ENCODE assay signal across 28 cellular contexts in the genomic region with DNA sequence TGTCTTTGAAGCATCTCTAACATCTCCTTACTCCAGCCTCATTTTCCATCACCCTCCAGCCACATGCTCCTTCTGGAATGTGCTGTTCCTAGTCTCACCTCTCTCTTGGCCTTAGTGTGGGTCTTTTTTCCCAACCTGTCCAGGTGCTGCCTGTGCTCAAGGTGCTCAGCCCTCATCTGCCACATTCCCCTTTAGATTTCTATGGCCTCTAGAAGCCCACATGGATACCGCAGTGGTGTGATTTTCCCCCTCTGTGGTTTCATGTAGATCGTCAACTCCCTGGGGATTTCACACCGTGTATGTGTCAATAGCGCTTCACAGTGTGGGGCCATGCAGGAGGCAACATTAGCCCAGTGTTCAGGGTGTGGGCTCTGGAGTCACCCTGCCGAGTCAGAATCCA. TPM values are rescaled to one million over a fixed set of nuclear protein-coding genes. Genes with fewer than 3 reads are reported as not detected.
"Had no signal": no experiment of that assay in that cellular context is flagged by ENCODE, and none has a peak within 500 bp of the region (broad histone marks: within the 10 kb centered on the region; RNA-seq: fewer than 3 reads in every experiment).

No MANE protein-coding gene starts in this region.

- H3K27ac Mint-ChIP-seq: activated B cell treated with CpG ODN at 0.5 μM for 24 hours; activated CD4-positive, alpha-beta T cell treated with anti-CD3 and anti-CD28 coated beads, Interleukin-2, amount 10 ng/mL, durations not matched to agents 24 days and 14 days; activated naive CD4-positive, alpha-beta T cell treated with anti-CD3 and anti-CD28 coated beads for 36 hours; activated naive CD8-positive, alpha-beta T cell; brain; T-helper 1 cell treated with Interleukin-12 subunit alpha and Interleukin-12 subunit beta and Interleukin-4 antibody, amounts not matched to agents 30 μg/mL and 1 μg/mL, for 36 hours had no signal

- ATAC-seq: activated T-cell treated with anti-CD3 and anti-CD28 coated beads, Interleukin-2, amount 50 U/mL, for 4 hours; K562; SK-N-SH treated with all-trans-retinoic acid at 6 μM for 48 hours had no signal

- H3K27me3 Mint-ChIP-seq: activated CD4-positive, alpha-beta T cell treated with anti-CD3 and anti-CD28 coated beads, Interleukin-2, amount 10 ng/mL, durations not matched to agents 24 days and 14 days had no signal

- H3K27me3 ChIP-seq: SJSA1 had no signal

- H3K4me3 ChIP-seq: K562, SJSA1 had no signal

- H3K27ac ChIP-seq: RWPE1, SJSA1 had no signal

- H3K4me1 Mint-ChIP-seq: activated B cell treated with CpG ODN at 0.5 μM for 24 hours; activated CD4-positive, alpha-beta T cell treated with anti-CD3 and anti-CD28 coated beads, Interleukin-2, amount 10 ng/mL, durations not matched to agents 24 days and 14 days had no signal

- DNase-seq: activated B cell treated with CpG ODN at 0.5 μM for 24 hours; activated CD4-positive, alpha-beta T cell treated with anti-CD3 and anti-CD28 coated beads for 1 hour; activated CD4-positive, alpha-beta T cell treated with anti-CD3 and anti-CD28 coated beads, Interleukin-2, amount 10 ng/mL, durations not matched to agents 24 days and 14 days; activated CD4-positive, alpha-beta T cell treated with anti-CD3 and anti-CD28 coated beads, Interleukin-2, amount 50 U/mL, for 48 hours; activated CD8-positive, alpha-beta memory T cell treated with anti-CD3 and anti-CD28 coated beads for 24 hours; activated gamma-delta T cell; activated naive CD4-positive, alpha-beta T cell treated with anti-CD3 and anti-CD28 coated beads for 36 hours; activated T-cell treated with anti-CD3 and anti-CD28 coated beads, Interleukin-2, amount 50 U/mL, for 4 hours; amygdala; cerebellar nuclear complex; Karpas-422; MM.1S; NCI-H1105 treated with DMSO at 0.1 percent for 48 hours; NCI-H1436 treated with DMSO at 0.1 percent for 48 hours; NCI-H187; NCI-H2081; NCI-H82; Right ventricle myocardium superior; T-helper 9 cell had no signal

- H3K9me3 ChIP-seq: SJSA1 had no signal

- H3K36me3 ChIP-seq: SJSA1 had no signal

- H3K4me3 Mint-ChIP-seq: activated B cell treated with CpG ODN at 0.5 μM for 24 hours; activated CD4-positive, alpha-beta T cell treated with anti-CD3 and anti-CD28 coated beads, Interleukin-2, amount 10 ng/mL, durations not matched to agents 24 days and 14 days; activated naive CD4-positive, alpha-beta T cell treated with anti-CD3 and anti-CD28 coated beads for 36 hours; activated naive CD8-positive, alpha-beta T cell; activated T-cell treated with anti-CD3 and anti-CD28 coated beads, Interleukin-2, amount 50 U/mL, for 4 hours; brain; T-helper 1 cell treated with Interleukin-12 subunit alpha and Interleukin-12 subunit beta and Interleukin-4 antibody, amounts not matched to agents 30 μg/mL and 1 μg/mL, for 36 hours had no signal

- H3K36me3 Mint-ChIP-seq: activated naive CD8-positive, alpha-beta T cell; brain had no signal

- FAIRE-seq: astrocyte, K562 had no signal

- H3K9me3 Mint-ChIP-seq: activated B cell treated with CpG ODN at 0.5 μM for 24 hours; activated CD4-positive, alpha-beta T cell treated with anti-CD3 and anti-CD28 coated beads, Interleukin-2, amount 10 ng/mL, durations not matched to agents 24 days and 14 days; activated naive CD4-positive, alpha-beta T cell treated with anti-CD3 and anti-CD28 coated beads for 36 hours; activated T-cell treated with anti-CD3 and anti-CD28 coated beads, Interleukin-2, amount 50 U/mL, for 4 hours; brain; T-helper 1 cell treated with Interleukin-12 subunit alpha and Interleukin-12 subunit beta and Interleukin-4 antibody, amounts not matched to agents 30 μg/mL and 1 μg/mL, for 36 hours had no signal

RNA-seq across cellular contexts. Expression of a gene that starts 32.5 kb away (rescaled TPM):
- total RNA-seq: activated B cell treated with CpG ODN at 0.5 μM for 24 hours; activated CD4-positive, alpha-beta T cell treated with anti-CD3 and anti-CD28 coated beads, Interleukin-2, amount 10 ng/mL, durations not matched to agents 24 days and 14 days; activated naive CD4-positive, alpha-beta T cell treated with anti-CD3 and anti-CD28 coated beads for 36 hours; K562; OCI-LY7 had no signal
- polyA plus RNA-seq: K562 had no signal
